ENCODE assay signal across 16 cellular contexts in the genomic region with DNA sequence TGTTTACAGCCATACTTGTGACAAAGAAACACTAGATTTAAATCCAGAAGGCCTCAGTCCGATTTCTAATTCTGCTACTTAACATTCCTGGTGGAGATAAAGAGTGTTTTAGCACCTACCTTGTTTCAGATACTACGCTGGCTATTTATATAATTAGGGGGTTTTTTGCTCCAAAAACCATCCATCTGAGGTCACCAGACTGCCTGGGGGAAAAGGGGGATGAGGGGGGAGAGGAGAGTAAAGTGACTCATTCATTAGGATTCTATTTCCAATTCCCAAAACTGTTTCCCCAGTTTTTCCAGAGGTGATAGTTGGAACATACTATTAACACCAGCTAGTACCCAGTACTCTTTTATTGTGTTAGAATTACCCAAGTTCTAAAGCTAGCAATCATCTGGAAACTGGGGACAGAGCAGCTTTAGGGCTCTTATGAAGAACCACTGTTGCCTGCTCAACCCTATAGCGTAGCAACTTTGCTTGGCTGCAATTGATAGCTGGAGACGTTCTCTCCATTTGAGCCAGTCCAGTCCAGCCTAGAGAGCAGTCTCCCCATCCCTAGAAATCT. TPM values are rescaled to one million over a fixed set of nuclear protein-coding genes. Genes with fewer than 3 reads are reported as not detected.
DNase-seq lines count a peak whose midpoint lies in the region; ATAC-seq, FAIRE-seq and TF ChIP-seq lines count a peak whose summit lies in the region.
"Had no signal": no experiment of that assay in that cellular context is flagged by ENCODE, and none has a peak within 500 bp of the region (broad histone marks: within the 10 kb centered on the region; RNA-seq: fewer than 3 reads in every experiment).

No MANE protein-coding gene starts in this region.

- ATAC-seq in SK-N-SH treated with all-trans-retinoic acid at 6 μM for 48 hours, result peak; percentile 26
- no peak for ATAC-seq in HG03159 (IDR thresholded peaks at IDR 0.05; ENCODE audit: unreplicated experiment)

- in situ Hi-C loops in ACHN (cut with HindIII; ENCODE audit: low pct_ligation_motif_present, low pct_unique_long_range_greater_than_20kb, low sequenced_read_pairs), result no loop called here

- no peak for FAIRE-seq in GM12892 (lab: Jason Lieb, UNC)

- peaks cover 40% of the 10 kb centered on the region for H3K4me1 ChIP-seq in vagina

- peak; percentile 13 for DNase-seq in HCEC 1CT
- peak; percentile 22 for DNase-seq in fibroblast of peridontal ligament (ENCODE audit: extremely low read depth)
- DNase-seq in vagina (ENCODE audit: extremely low spot score in 2 of 2), result no peak
- DNase-seq in ACHN, result no peak
- DNase-seq in GM12892 (ENCODE audit: insufficient read length), result no peak
- DNase-seq: COR-L47, GDM1, NCI-H1930, NCI-H2171, NCI-H510A had no signal

- no peaks in the 10 kb centered on the region for H3K9me3 ChIP-seq in vagina
- H3K9me3 ChIP-seq: SJSA1 had no signal

- H3K36me3 ChIP-seq in vagina, result peaks cover 0 to 23% of the 10 kb centered on the region in 2 donors

- peak overlapping the region; percentile 5 for H3K27ac ChIP-seq in vagina
- H3K27ac ChIP-seq: SJSA1 had no signal

- intact Hi-C loops in vagina (cut with DNase I), result no loop called here

- no peak for TF ChIP-seq CTCF in vagina (IDR thresholded peaks at IDR 0.05)

- TF ChIP-seq POLR2A in vagina (IDR thresholded peaks at IDR 0.05) (no peak), GM12892 (IDR thresholded peaks at IDR 0.05; ENCODE audit: low read depth, low read length) (no peak)

- no peak overlapping the region for H3K4me3 ChIP-seq in vagina
- H3K4me3 ChIP-seq: GM23338, SJSA1 had no signal

- H3K27me3 ChIP-seq in vagina, result no peaks in the 10 kb centered on the region
- H3K27me3 ChIP-seq: SJSA1 had no signal

TF ChIP-seq in SK-N-SH treated with all-trans-retinoic acid at 6 μM for 48 hours, 23 proteins besides CTCF, POLR2A, EP300 and RAD21:
- TF ChIP-seq ZNF70 (CRISPR knock-in tag; IDR thresholded peaks at IDR 0.05), result no peak
- no peak for TF ChIP-seq RARB (CRISPR knock-in tag; IDR thresholded peaks at IDR 0.05)
- TF ChIP-seq ZNF8 (CRISPR knock-in tag; IDR thresholded peaks at IDR 0.05), result no peak
- TF ChIP-seq, protein P1, sequence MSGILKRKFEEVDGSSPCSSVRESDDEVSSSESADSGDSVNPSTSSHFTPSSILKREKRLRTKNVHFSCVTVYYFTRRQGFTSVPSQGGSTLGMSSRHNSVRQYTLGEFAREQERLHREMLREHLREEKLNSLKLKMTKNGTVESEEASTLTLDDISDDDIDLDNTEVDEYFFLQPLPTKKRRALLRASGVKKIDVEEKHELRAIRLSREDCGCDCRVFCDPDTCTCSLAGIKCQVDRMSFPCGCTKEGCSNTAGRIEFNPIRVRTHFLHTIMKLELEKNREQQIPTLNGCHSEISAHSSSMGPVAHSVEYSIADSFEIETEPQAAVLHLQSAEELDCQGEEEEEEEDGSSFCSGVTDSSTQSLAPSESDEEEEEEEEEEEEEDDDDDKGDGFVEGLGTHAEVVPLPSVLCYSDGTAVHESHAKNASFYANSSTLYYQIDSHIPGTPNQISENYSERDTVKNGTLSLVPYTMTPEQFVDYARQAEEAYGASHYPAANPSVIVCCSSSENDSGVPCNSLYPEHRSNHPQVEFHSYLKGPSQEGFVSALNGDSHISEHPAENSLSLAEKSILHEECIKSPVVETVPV (CRISPR knock-in tag; IDR thresholded peaks at IDR 0.05), result 0 out of 2 replicates have a peak, but pooled peaks have one; percentile 10
- no peak for TF ChIP-seq ARNTL (CRISPR knock-in tag; IDR thresholded peaks at IDR 0.05; ENCODE audit: borderline replicate concordance, low read depth)
- no peak for TF ChIP-seq ZC3H10 (CRISPR knock-in tag; IDR thresholded peaks at IDR 0.05)
- no peak for TF ChIP-seq TCF4 (CRISPR knock-in tag; IDR thresholded peaks at IDR 0.05; ENCODE audit: borderline replicate concordance)
- no peak for TF ChIP-seq ESRRG (CRISPR knock-in tag; IDR thresholded peaks at IDR 0.05)
- peak; percentile 65 for TF ChIP-seq ISL1 (CRISPR knock-in tag; IDR thresholded peaks at IDR 0.05)
- TF ChIP-seq ZFP3 (CRISPR knock-in tag; IDR thresholded peaks at IDR 0.05), result no peak
- no peak for TF ChIP-seq ZNF565 (CRISPR knock-in tag; conservative IDR thresholded peaks at IDR 0.05; ENCODE audit: low read depth)

RNA-seq across cellular contexts. Expression of a gene that starts 6.6 kb away (rescaled TPM):
- 10.8 TPM for total RNA-seq in vagina
- polyA plus RNA-seq in GM12892 (2012; ENCODE audit: missing spikeins), result 5.8 TPM

RNA-seq across cellular contexts. Expression of a gene that starts 9.4 kb away (rescaled TPM):
- 137 TPM for total RNA-seq in vagina
- 104 TPM for polyA plus RNA-seq in GM12892 (2012; ENCODE audit: missing spikeins)

RNA-seq across cellular contexts. Expression of a gene that starts 14.7 kb away (rescaled TPM):
- total RNA-seq in vagina, result 1.7 TPM
- polyA plus RNA-seq in GM12892 (2012; ENCODE audit: missing spikeins), result 0.47 TPM
- polyA plus RNA-seq: GM23338 had no signal

RNA-seq across cellular contexts. Expression of a gene that starts 39.1 kb away (rescaled TPM):
- total RNA-seq in vagina, result not detected
- not detected for polyA plus RNA-seq in GM12892 (2012; ENCODE audit: missing spikeins)
- total RNA-seq: GM23338, OCI-LY7, SJSA1 had no signal
- polyA plus RNA-seq: CD14-positive monocyte, GM23338 had no signal

Comparison
In these comparisons a context has a peak if more than half of its experiments do, and no peak if none do; other contexts are left out.
1. DNase-seq: peak in HCEC 1CT (single experiment) and fibroblast of peridontal ligament (single experiment); none in vagina (0 of 2), ACHN (single experiment) and GM12892 (single experiment).